Comparison of ENCODE assay signal across 20 cellular contexts in genomic region chr5:133071983-133072531, GRCh38. TPM values are rescaled to one million over a fixed set of nuclear protein-coding genes. Genes with fewer than 3 reads are reported as not detected.
DNase-seq lines count a peak whose midpoint lies in the region; ATAC-seq and TF ChIP-seq lines count a peak whose summit lies in the region.
"Had no signal": no experiment of that assay in that cellular context is flagged by ENCODE, and none has a peak within 500 bp of the region (broad histone marks: within the 10 kb centered on the region; RNA-seq: fewer than 3 reads in every experiment).

No MANE protein-coding gene starts in this region.

- H3K36me3 ChIP-seq in iPS-18a (ENCODE audit: control insufficient read depth, low read depth, low read length) = peaks cover 85% of the 10 kb centered on the region
- H3K36me3 ChIP-seq: uterus had no signal

- no peaks in the 10 kb centered on the region for H3K27me3 ChIP-seq in iPS-18a (ENCODE audit: control insufficient read depth, insufficient read depth, low read length)
- H3K27me3 ChIP-seq: brain microvascular endothelial cell, right atrium auricular region, uterus had no signal

- H3K9me3 Mint-ChIP-seq in activated naive CD4-positive, alpha-beta T cell treated with anti-CD3 and anti-CD28 coated beads, Interleukin-2, amount 50 U/mL, for 24 hours = no peaks in the 10 kb centered on the region
- no peaks in the 10 kb centered on the region for H3K9me3 Mint-ChIP-seq in WTC11
- H3K9me3 Mint-ChIP-seq: activated B cell treated with CpG ODN at 0.5 μM for 24 hours; dendritic cell treated with granulocyte-macrophage colony-stimulating factor and Interleukin-4, amounts not matched to agents 40 ng/mL and 50 ng/mL, for 4 days had no signal

- TF ChIP-seq CTCF in WTC11 (IDR thresholded peaks at IDR 0.05) = no peak

- H3K4me3 ChIP-seq in iPS-18a (ENCODE audit: low read length) = no peak overlapping the region
- H3K4me3 ChIP-seq: right atrium auricular region, uterus had no signal

- POLR2A ChIA-PET in WTC11 (lab: Charles Lee) = no interaction called here

- no peaks in the 10 kb centered on the region for H3K9me3 ChIP-seq in iPS-18a (ENCODE audit: control insufficient read depth, low read depth, low read length)
- H3K9me3 ChIP-seq: right atrium auricular region, uterus had no signal

- no peak overlapping the region for H3K4me3 Mint-ChIP-seq in activated naive CD4-positive, alpha-beta T cell treated with anti-CD3 and anti-CD28 coated beads, Interleukin-2, amount 50 U/mL, for 24 hours
- no peak overlapping the region for H3K4me3 Mint-ChIP-seq in WTC11
- H3K4me3 Mint-ChIP-seq: activated B cell treated with CpG ODN at 0.5 μM for 24 hours; activated CD8-positive, alpha-beta T cell treated with anti-CD3 and anti-CD28 coated beads, Interleukin-2, amount 10 ng/mL, durations not matched to agents 7 days and 5 days; dendritic cell treated with granulocyte-macrophage colony-stimulating factor and Interleukin-4, amounts not matched to agents 40 ng/mL and 50 ng/mL, for 4 days had no signal

- no peaks in the 10 kb centered on the region for H3K27me3 Mint-ChIP-seq in activated naive CD4-positive, alpha-beta T cell treated with anti-CD3 and anti-CD28 coated beads, Interleukin-2, amount 50 U/mL, for 24 hours
- no peaks in the 10 kb centered on the region for H3K27me3 Mint-ChIP-seq in WTC11 (ENCODE audit: low read depth)
- H3K27me3 Mint-ChIP-seq: activated B cell treated with CpG ODN at 0.5 μM for 24 hours; dendritic cell treated with granulocyte-macrophage colony-stimulating factor and Interleukin-4, amounts not matched to agents 40 ng/mL and 50 ng/mL, for 4 days had no signal

- peak overlapping the region; percentile 89 for H3K27ac Mint-ChIP-seq in activated naive CD4-positive, alpha-beta T cell treated with anti-CD3 and anti-CD28 coated beads, Interleukin-2, amount 50 U/mL, for 24 hours
- peak overlapping the region; percentile 89 for H3K27ac Mint-ChIP-seq in WTC11
- H3K27ac Mint-ChIP-seq: activated B cell treated with CpG ODN at 0.5 μM for 24 hours; activated CD8-positive, alpha-beta T cell treated with anti-CD3 and anti-CD28 coated beads, Interleukin-2, amount 10 ng/mL, durations not matched to agents 7 days and 5 days; dendritic cell treated with granulocyte-macrophage colony-stimulating factor and Interleukin-4, amounts not matched to agents 40 ng/mL and 50 ng/mL, for 4 days had no signal

- no peak for DNase-seq in activated naive CD4-positive, alpha-beta T cell treated with anti-CD3 and anti-CD28 coated beads, Interleukin-2, amount 50 U/mL, for 16 hours
- DNase-seq in WTC11 (ENCODE audit: low spot score) = no peak
- no peak for DNase-seq in OCI-M2 (lab: John Stamatoyannopoulos, UW; ENCODE audit: unreplicated experiment)
- no peak for DNase-seq in SW 1271 (lab: John Stamatoyannopoulos, UW)
- no peak for DNase-seq in NCI-H2171 treated with DMSO at 0.1 percent for 48 hours (lab: John Stamatoyannopoulos, UW)
- no peak for DNase-seq in medulla oblongata (ENCODE audit: extremely low spot score)
- DNase-seq: activated B cell treated with CpG ODN at 0.5 μM for 24 hours; activated CD8-positive, alpha-beta T cell treated with anti-CD3 and anti-CD28 coated beads, Interleukin-2, amount 10 ng/mL, durations not matched to agents 7 days and 5 days; brain microvascular endothelial cell; kidney; NCI-H2107; NCI-H510A; NK-92 treated with Interleukin-12 subunit alpha and Interleukin-12 subunit beta, amount 100 ng/mL, for 24 hours; substantia nigra; uterus had no signal

- H3K9ac ChIP-seq in iPS-18a (ENCODE audit: low read length) = no peak overlapping the region

- peaks cover 4% of the 10 kb centered on the region for H3K4me1 ChIP-seq in iPS-18a (ENCODE audit: control insufficient read depth, low read depth, low read length)
- H3K4me1 ChIP-seq: right atrium auricular region, uterus had no signal

- CTCF ChIA-PET in WTC11 (lab: Charles Lee) = no interaction called here

- no peak for ATAC-seq in WTC11
- ATAC-seq: activated CD8-positive, alpha-beta T cell treated with anti-CD3 and anti-CD28 coated beads, Interleukin-2, amount 10 ng/mL, durations not matched to agents 7 days and 5 days had no signal

- peaks cover 35% of the 10 kb centered on the region for H3K36me3 Mint-ChIP-seq in activated naive CD4-positive, alpha-beta T cell treated with anti-CD3 and anti-CD28 coated beads, Interleukin-2, amount 50 U/mL, for 24 hours
- H3K36me3 Mint-ChIP-seq in WTC11 = peaks cover 85% of the 10 kb centered on the region

- H3K4me1 Mint-ChIP-seq in activated naive CD4-positive, alpha-beta T cell treated with anti-CD3 and anti-CD28 coated beads, Interleukin-2, amount 50 U/mL, for 24 hours = peaks cover 44% of the 10 kb centered on the region
- H3K4me1 Mint-ChIP-seq in WTC11 = peaks cover 17% of the 10 kb centered on the region

- H3K27ac ChIP-seq in iPS-18a (ENCODE audit: low read length) = peak overlapping the region; percentile 6
- H3K27ac ChIP-seq: brain microvascular endothelial cell, C4-2B, right atrium auricular region, uterus had no signal

TF ChIP-seq in WTC11, 78 proteins besides CTCF, POLR2A, EP300 and RAD21:
- no peak for TF ChIP-seq MAX (CRISPR knock-in tag; IDR thresholded peaks at IDR 0.05)

RNA-seq across cellular contexts. Expression of gene HSPA4, which starts 20.2 kb away (rescaled TPM):
- total RNA-seq in WTC11 (2021) = 316 to 363 TPM (median 335 TPM) in 3 replicates

RNA-seq across cellular contexts. Expression of gene ZCCHC10, which starts 45.7 kb away (rescaled TPM):
- total RNA-seq in WTC11 (2021) = 22.9 to 24.2 TPM (median 24.2 TPM) in 3 replicates
